Comparison of ENCODE assay signal across 8 cellular contexts in the genomic region with DNA sequence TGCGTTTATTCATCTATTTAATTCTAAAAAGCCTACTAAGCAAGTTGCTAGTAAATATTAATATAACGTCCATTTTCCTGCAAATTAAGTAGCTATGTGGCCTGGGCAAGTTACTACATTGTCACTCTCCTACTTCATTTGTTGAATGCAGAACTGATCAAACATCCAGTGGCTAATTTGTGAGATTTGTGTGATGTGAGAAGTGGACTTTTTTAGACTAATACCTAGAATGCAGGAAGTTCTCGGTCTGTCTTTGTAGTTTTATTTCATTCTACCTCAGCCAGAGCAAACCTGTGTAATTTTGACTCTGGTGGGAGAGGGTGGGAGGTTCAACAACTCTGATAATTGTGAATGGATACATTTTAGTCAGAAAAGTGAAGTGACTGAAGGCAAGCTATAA. TPM values are rescaled to one million over a fixed set of nuclear protein-coding genes. Genes with fewer than 3 reads are reported as not detected.
A peak's percentile ranks its signal among the peaks of the same experiment; 100 is the strongest.
DNase-seq lines count a peak whose midpoint lies in the region; ATAC-seq and TF ChIP-seq lines count a peak whose summit lies in the region.

No MANE protein-coding gene starts in this region.

- H3K27me3 Mint-ChIP-seq in activated T-cell treated with anti-CD3 and anti-CD28 coated beads, Interleukin-2, amount 50 U/mL, for 4 hours (ENCODE audit: low read depth): no peaks in the 10 kb centered on the region
- peaks cover 6% of the 10 kb centered on the region for H3K27me3 Mint-ChIP-seq in endodermal cell (ENCODE audit: insufficient read depth)

- peaks cover 37% of the 10 kb centered on the region for H3K4me1 Mint-ChIP-seq in activated T-cell treated with anti-CD3 and anti-CD28 coated beads, Interleukin-2, amount 50 U/mL, for 4 hours (ENCODE audit: low read depth)
- H3K4me1 Mint-ChIP-seq in endodermal cell: peaks cover 19% of the 10 kb centered on the region

- peaks cover 8% of the 10 kb centered on the region for H3K36me3 Mint-ChIP-seq in activated T-cell treated with anti-CD3 and anti-CD28 coated beads, Interleukin-2, amount 50 U/mL, for 4 hours (ENCODE audit: insufficient read depth)
- H3K36me3 Mint-ChIP-seq in endodermal cell (ENCODE audit: low read depth): peaks cover 4% of the 10 kb centered on the region

- peak overlapping the region; percentile 95 for H3K4me3 ChIP-seq in NB4 (ENCODE audit: low read depth, low read length)
- H3K4me3 ChIP-seq in endodermal cell (ENCODE audit: low read length): peak overlapping the region; percentile 93
- peak overlapping the region; percentile 90 for H3K4me3 ChIP-seq in parathyroid adenoma (ENCODE audit: low read depth, low read length)

- TF ChIP-seq POLR2A in NB4 (IDR thresholded peaks at IDR 0.05; ENCODE audit: extremely low read depth, insufficient read length): no peak

- H3K27ac ChIP-seq in endodermal cell (ENCODE audit: low read depth, low read length) (no peak overlapping the region), parathyroid adenoma (peak overlapping the region; percentile 64)

- peak overlapping the region; percentile 90 for H3K4me3 Mint-ChIP-seq in activated T-cell treated with anti-CD3 and anti-CD28 coated beads, Interleukin-2, amount 50 U/mL, for 4 hours
- H3K4me3 Mint-ChIP-seq in endodermal cell: peak overlapping the region; percentile 86

- H3K79me2 ChIP-seq in parathyroid adenoma: no peaks in the 10 kb centered on the region

- H3K27me3 ChIP-seq in endodermal cell (ENCODE audit: control insufficient read depth, insufficient read depth, low read length, poor library complexity, severe bottlenecking) (peaks cover 9% of the 10 kb centered on the region), parathyroid adenoma (ENCODE audit: control insufficient read depth, insufficient read depth, low read length) (no peaks in the 10 kb centered on the region)

- H3K4me2 ChIP-seq in parathyroid adenoma (ENCODE audit: low read length): peak overlapping the region; percentile 82

- WGBS in endodermal cell (ENCODE audit: insufficient coverage in 1 of 2, insufficient read length in 1 of 2), 2 experiments: 5% methylated on average over 3 of the region's 3 CpGs; no CpG with 5 or more reads in 1 of the 2 experiments

- H3K9ac ChIP-seq in endodermal cell (ENCODE audit: extremely low read depth, low read length, poor library complexity, severe bottlenecking) (peak overlapping the region; percentile 88), parathyroid adenoma (no peak overlapping the region)

- H3K36me3 ChIP-seq in endodermal cell (ENCODE audit: control insufficient read depth, insufficient read depth, low read length) (peaks cover 15% of the 10 kb centered on the region), parathyroid adenoma (ENCODE audit: control insufficient read depth, insufficient read depth, low read length) (no peaks in the 10 kb centered on the region)

- H3K4me1 ChIP-seq in endodermal cell (ENCODE audit: control insufficient read depth, insufficient read depth, low read length) (peaks cover 4% of the 10 kb centered on the region), parathyroid adenoma (peaks cover 3% of the 10 kb centered on the region)

- peak overlapping the region; percentile 98 for H3K27ac Mint-ChIP-seq in endodermal cell

- H3K9me3 Mint-ChIP-seq in activated T-cell treated with anti-CD3 and anti-CD28 coated beads, Interleukin-2, amount 50 U/mL, for 4 hours: no peaks in the 10 kb centered on the region
- H3K9me3 Mint-ChIP-seq in endodermal cell: no peaks in the 10 kb centered on the region

- no peak for DNase-seq in activated T-cell treated with anti-CD3 and anti-CD28 coated beads, Interleukin-2, amount 50 U/mL, for 4 hours
- DNase-seq in activated T-cell treated with anti-CD3 and anti-CD28 coated beads for 4 hours (no peak), NB4 (ENCODE audit: low read depth) (no peak), endodermal cell (no peak), NCI-H2029 treated with DMSO at 0.1 percent for 48 hours (lab: John Stamatoyannopoulos, UW) (no peak), inferior parietal cortex (ENCODE audit: extremely low spot score) (no peak)
- DNase-seq in activated effector memory CD4-positive, alpha-beta T cell treated with anti-CD3 and anti-CD28 coated beads, Interleukin-2, amount 50 U/mL, for 16 hours: no peak

- H3K9me3 ChIP-seq in endodermal cell (ENCODE audit: control insufficient read depth, low read length) (no peaks in the 10 kb centered on the region), parathyroid adenoma (ENCODE audit: control insufficient read depth, low read length) (no peaks in the 10 kb centered on the region)

- peak overlapping the region; percentile 87 for H2AFZ ChIP-seq in parathyroid adenoma

- peak; percentile 5 to 16 for ATAC-seq in activated T-cell treated with anti-CD3 and anti-CD28 coated beads, Interleukin-2, amount 50 U/mL, for 4 hours

- TF ChIP-seq CTCF in NB4 (IDR thresholded peaks at IDR 0.05; ENCODE audit: low read depth, low read length) (no peak), endodermal cell (conservative IDR thresholded peaks at IDR 0.05) (peak; percentile 6), parathyroid adenoma (IDR thresholded peaks at IDR 0.05) (no peak)

RNA-seq across cellular contexts. Expression of a gene that starts 0.8 kb away (rescaled TPM):
- 10 to 100 TPM; 41.2 to 48.9 (median 48.3) TPM for total RNA-seq in activated T-cell treated with anti-CD3 and anti-CD28 coated beads, Interleukin-2, amount 50 U/mL, for 4 hours
- 10 to 100 TPM; 42.8 to 43.7 TPM for total RNA-seq in endodermal cell
- 27.4 TPM for polyA plus RNA-seq in endodermal cell (2013, experiment 1 of 2)
- 25.3 TPM for polyA plus RNA-seq in endodermal cell (2013, experiment 2 of 2)

RNA-seq across cellular contexts. Expression of a gene that starts 27.6 kb away (rescaled TPM):
- not detected for total RNA-seq in activated T-cell treated with anti-CD3 and anti-CD28 coated beads, Interleukin-2, amount 50 U/mL, for 4 hours
- total RNA-seq in endodermal cell: not detected
- not detected for polyA plus RNA-seq in endodermal cell (2013, experiment 1 of 2)
- polyA plus RNA-seq in endodermal cell (2013, experiment 2 of 2): not detected

RNA-seq across cellular contexts. Expression of a gene that starts 47.3 kb away (rescaled TPM):
- 10 to 100 TPM; 22.0 to 25.9 (median 22.6) TPM for total RNA-seq in activated T-cell treated with anti-CD3 and anti-CD28 coated beads, Interleukin-2, amount 50 U/mL, for 4 hours
- 10 to 100 TPM in 1 of 2 donors, 1 to 10 TPM in 1; 7.2 to 10.2 TPM for total RNA-seq in endodermal cell
- polyA plus RNA-seq in endodermal cell (2013, experiment 1 of 2): 14.1 TPM
- 16.0 TPM for polyA plus RNA-seq in endodermal cell (2013, experiment 2 of 2)
